In the genomic region with DNA sequence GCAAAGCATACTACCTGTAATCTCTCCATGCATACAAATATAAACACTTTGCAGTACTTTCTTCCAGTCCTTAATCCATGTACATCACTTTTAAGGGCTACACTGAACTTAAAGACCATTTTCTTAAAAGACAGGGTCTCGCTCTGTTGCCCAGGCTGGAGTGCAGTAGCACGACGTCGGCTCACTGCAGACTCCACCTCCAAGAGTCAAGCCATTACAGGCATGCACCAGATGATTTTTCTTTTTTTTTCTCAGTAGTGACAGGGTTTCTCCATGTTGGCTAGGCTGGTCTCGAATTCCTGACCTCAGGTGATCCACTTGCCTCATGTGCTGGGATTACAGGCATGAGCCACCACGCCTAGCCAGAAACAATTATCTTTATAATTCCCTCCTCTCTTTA, we compare ENCODE assay signal across 20 cellular contexts. TPM values are rescaled to one million over a fixed set of nuclear protein-coding genes. Genes with fewer than 3 reads are reported as not detected.
A peak's percentile ranks its signal among the peaks of the same experiment; 100 is the strongest.
DNase-seq lines count a peak whose midpoint lies in the region; ATAC-seq and TF ChIP-seq lines count a peak whose summit lies in the region.
"Had no signal": no experiment of that assay in that cellular context is flagged by ENCODE, and none has a peak within 500 bp of the region (broad histone marks: within the 10 kb centered on the region; RNA-seq: fewer than 3 reads in every experiment).

No MANE protein-coding gene starts in this region.

- H3K27ac Mint-ChIP-seq in activated B cell treated with CpG ODN at 0.5 μM for 24 hours (peak overlapping the region; percentile 52), memory B cell (peak overlapping the region; percentile 28)
- peak overlapping the region; percentile 59 for H3K27ac Mint-ChIP-seq in stimulated activated naive B cell treated with anti-CD40 and anti-IgM and Interleukin-4, amounts not matched to agents 10 μg/mL and 1 μg/mL and 100 μg/mL, for 72 hours
- no peak overlapping the region for H3K27ac Mint-ChIP-seq in activated CD4-positive, alpha-beta T cell treated with anti-CD3 and anti-CD28 coated beads for 36 hours

- H3K9me3 Mint-ChIP-seq in activated B cell treated with CpG ODN at 0.5 μM for 24 hours (no peaks in the 10 kb centered on the region), memory B cell (no peaks in the 10 kb centered on the region)
- no peaks in the 10 kb centered on the region for H3K9me3 Mint-ChIP-seq in stimulated activated naive B cell treated with anti-CD40 and anti-IgM and Interleukin-4, amounts not matched to agents 10 μg/mL and 1 μg/mL and 100 μg/mL, for 72 hours
- H3K9me3 Mint-ChIP-seq in activated CD4-positive, alpha-beta T cell treated with anti-CD3 and anti-CD28 coated beads for 36 hours (ENCODE audit: low read depth) = no peaks in the 10 kb centered on the region
- H3K9me3 Mint-ChIP-seq: CD8-positive, alpha-beta memory T cell had no signal

- CTCF ChIA-PET in activated B cell treated with CpG ODN at 0.5 μM for 24 hours (lab: Charles Lee) = no interaction called here
- CTCF ChIA-PET in activated CD4-positive, alpha-beta T cell treated with anti-CD3 and anti-CD28 coated beads for 36 hours (lab: Charles Lee) = no interaction called here

- peaks cover 61% of the 10 kb centered on the region for H3K36me3 Mint-ChIP-seq in activated B cell treated with CpG ODN at 0.5 μM for 24 hours (ENCODE audit: low read depth)
- peaks cover 25% of the 10 kb centered on the region for H3K36me3 Mint-ChIP-seq in memory B cell
- H3K36me3 Mint-ChIP-seq in stimulated activated naive B cell treated with anti-CD40 and anti-IgM and Interleukin-4, amounts not matched to agents 10 μg/mL and 1 μg/mL and 100 μg/mL, for 72 hours = peaks cover 52 to 58% of the 10 kb centered on the region in 2 donors
- peaks cover 52% of the 10 kb centered on the region for H3K36me3 Mint-ChIP-seq in activated CD4-positive, alpha-beta T cell treated with anti-CD3 and anti-CD28 coated beads for 36 hours (ENCODE audit: low read depth)

- TF ChIP-seq CTCF in activated B cell treated with CpG ODN at 0.5 μM for 24 hours (IDR thresholded peaks at IDR 0.05) = no peak

- intact Hi-C loops in activated B cell treated with CpG ODN at 0.5 μM for 24 hours (cut with micrococcal nuclease) = no loop called here
- intact Hi-C loops in activated CD4-positive, alpha-beta T cell treated with anti-CD3 and anti-CD28 coated beads for 36 hours (cut with DNase I, micrococcal nuclease) = no loop called here

- no peaks in the 10 kb centered on the region for H3K27me3 Mint-ChIP-seq in activated B cell treated with CpG ODN at 0.5 μM for 24 hours
- no peaks in the 10 kb centered on the region for H3K27me3 Mint-ChIP-seq in memory B cell
- no peaks in the 10 kb centered on the region for H3K27me3 Mint-ChIP-seq in stimulated activated naive B cell treated with anti-CD40 and anti-IgM and Interleukin-4, amounts not matched to agents 10 μg/mL and 1 μg/mL and 100 μg/mL, for 72 hours
- no peaks in the 10 kb centered on the region for H3K27me3 Mint-ChIP-seq in activated CD4-positive, alpha-beta T cell treated with anti-CD3 and anti-CD28 coated beads for 36 hours
- H3K27me3 Mint-ChIP-seq: CD8-positive, alpha-beta memory T cell had no signal

- no peak for ATAC-seq in activated B cell treated with CpG ODN at 0.5 μM for 24 hours (ENCODE audit: low read depth)
- no peak for ATAC-seq in memory B cell (ENCODE audit: low read depth)
- peak in 1 of 2 donors; percentile 29 for ATAC-seq in stimulated activated naive B cell treated with anti-CD40 and anti-IgM and Interleukin-4, amounts not matched to agents 10 μg/mL and 1 μg/mL and 100 μg/mL, for 72 hours (replicated peaks)
- no peak for ATAC-seq in activated CD4-positive, alpha-beta T cell treated with anti-CD3 and anti-CD28 coated beads for 36 hours
- ATAC-seq: Panc1 had no signal

- no peak overlapping the region for H3K4me3 Mint-ChIP-seq in activated B cell treated with CpG ODN at 0.5 μM for 24 hours
- no peak overlapping the region for H3K4me3 Mint-ChIP-seq in memory B cell
- H3K4me3 Mint-ChIP-seq in stimulated activated naive B cell treated with anti-CD40 and anti-IgM and Interleukin-4, amounts not matched to agents 10 μg/mL and 1 μg/mL and 100 μg/mL, for 72 hours = no peak overlapping the region
- H3K4me3 Mint-ChIP-seq in activated CD4-positive, alpha-beta T cell treated with anti-CD3 and anti-CD28 coated beads for 36 hours = no peak overlapping the region
- H3K4me3 Mint-ChIP-seq: CD14-positive monocyte had no signal

- H3K4me1 Mint-ChIP-seq in activated B cell treated with CpG ODN at 0.5 μM for 24 hours (peaks cover 57% of the 10 kb centered on the region), memory B cell (peaks cover 36% of the 10 kb centered on the region)
- peaks cover 26 to 61% of the 10 kb centered on the region in 2 donors for H3K4me1 Mint-ChIP-seq in stimulated activated naive B cell treated with anti-CD40 and anti-IgM and Interleukin-4, amounts not matched to agents 10 μg/mL and 1 μg/mL and 100 μg/mL, for 72 hours
- peaks cover 42% of the 10 kb centered on the region for H3K4me1 Mint-ChIP-seq in activated CD4-positive, alpha-beta T cell treated with anti-CD3 and anti-CD28 coated beads for 36 hours

- peak; percentile 13 for DNase-seq in NCI-H2171 treated with DMSO at 0.1 percent for 48 hours (lab: John Stamatoyannopoulos, UW)
- no peak for DNase-seq in NCI-H2171 (lab: John Stamatoyannopoulos, UW)
- no peak for DNase-seq in activated B cell treated with CpG ODN at 0.5 μM for 24 hours
- DNase-seq in memory B cell (ENCODE audit: low spot score in 2 of 2) = no peak
- DNase-seq in stimulated activated naive B cell treated with anti-CD40 and anti-IgM and Interleukin-4, amounts not matched to agents 10 μg/mL and 1 μg/mL and 100 μg/mL, for 72 hours = no peak
- DNase-seq in stimulated activated CD4-positive, alpha-beta T cell treated with anti-CD3 and anti-CD28 coated beads, Interleukin-12 subunit alpha, Interleukin-12 subunit beta, amount 100 ng/mL, for 4 hours = no peak
- no peak for DNase-seq in foreskin melanocyte
- no peak for DNase-seq in activated CD4-positive, alpha-beta T cell treated with anti-CD3 and anti-CD28 coated beads for 36 hours
- DNase-seq: BE2C; CD8-positive, alpha-beta memory T cell; DMS 273 treated with DMSO at 0.1 percent for 48 hours; DMS79; GF-D8; KBM-7; NCI-H2029; NCI-H2227 treated with DMSO at 0.1 percent for 48 hours; NCI-H526 treated with DMSO at 0.1 percent for 48 hours; SHP77 had no signal

- POLR2A ChIA-PET in activated B cell treated with CpG ODN at 0.5 μM for 24 hours (lab: Charles Lee) = no interaction called here
- POLR2A ChIA-PET in activated CD4-positive, alpha-beta T cell treated with anti-CD3 and anti-CD28 coated beads for 36 hours (lab: Charles Lee) = interaction anchor here (0.6 kb wide), 1 partner anchor 61 kb away, joined by 3 read pairs; no protein-coding TSS in a partner anchor

RNA-seq across cellular contexts. Expression of gene PUM1, which starts 22.9 kb away (rescaled TPM):
- 132 and 137 TPM in 2 replicates for total RNA-seq in activated B cell treated with CpG ODN at 0.5 μM for 24 hours
- total RNA-seq in activated CD4-positive, alpha-beta T cell treated with anti-CD3 and anti-CD28 coated beads for 36 hours = 10 to 100 TPM; 87.1 to 91.4 TPM
